ENCODE assay signal across 15 cellular contexts in genomic region chr14:99950191-99950590, GRCh38.
DNase-seq lines count a peak whose midpoint lies in the region; ATAC-seq, FAIRE-seq and TF ChIP-seq lines count a peak whose summit lies in the region.
"Had no signal": no experiment of that assay in that cellular context is flagged by ENCODE, and none has a peak within 500 bp of the region (broad histone marks: within the 10 kb centered on the region; RNA-seq: fewer than 3 reads in every experiment).

No MANE protein-coding gene starts in this region.

- peaks cover 2% of the 10 kb centered on the region for H3K27me3 Mint-ChIP-seq in type B pancreatic cell

- H3K36me3 ChIP-seq in GM12878 (ENCODE audit: control insufficient read depth in 2 of 2, insufficient read depth in 2 of 2, low read length in 1 of 2) (no peaks in the 10 kb centered on the region), HAP-1 (replicated peaks) (no peaks in the 10 kb centered on the region)
- H3K36me3 ChIP-seq: BLaER1 treated with 17β-estradiol and CSF1 and Interleukin-3, amounts not matched to agents 10 nM and 100 nM had no signal

- SMC1A ChIA-PET in GM12878 (lab: Charles Lee; ENCODE audit: uncharacterized antibody, unreplicated experiment): interaction anchor here (1.1 kb wide), 1 partner anchor 9 kb away, joined by 4 read pairs; no protein-coding TSS in a partner anchor

- no peak overlapping the region; the same call in 1 of the 2 replicates for H3K4me2 ChIP-seq in GM12878 (ENCODE audit: control insufficient read depth, insufficient read depth)

- H2AFZ ChIP-seq in GM12878 (ENCODE audit: control insufficient read depth, low read depth, low read length): no peak overlapping the region

- no TSS peak for BruUV-seq in GM12878 (replicated peaks; lab: Mats Ljungman, UMichigan)

- TF ChIP-seq CTCF in GM12878 (IDR thresholded peaks at IDR 0.05 in 2 of 3, conservative IDR thresholded peaks at IDR 0.05 in 1 of 3; ENCODE audit: control insufficient read depth in 2 of 3, extremely low read depth in 1 of 3, insufficient read depth in 1 of 3, low read depth in 3 of 3, low read length in 3 of 3) (no peak), type B pancreatic cell (conservative IDR thresholded peaks at IDR 0.05) (no peak)

- H3K27me3 ChIP-seq in GM12878 (replicated peaks in 1 of 2; ENCODE audit: control insufficient read depth in 2 of 2, insufficient read depth in 2 of 2, low read length in 1 of 2) (peaks cover 0 to 4% of the 10 kb centered on the region in 2 experiments; a peak in 2 of 4 replicates), HAP-1 (ENCODE audit: low read depth) (no peaks in the 10 kb centered on the region)

- H3K27ac ChIP-seq in GM12878 (ENCODE audit: control insufficient read depth, insufficient read depth): no peak overlapping the region
- H3K27ac ChIP-seq: BLaER1 treated with 17β-estradiol and CSF1 and Interleukin-3, amounts not matched to agents 10 nM and 100 nM; HL-60 had no signal

- intact Hi-C loops in GM12878 (cut with micrococcal nuclease; ENCODE audit: unreplicated experiment): no loop called here

- TF ChIP-seq EP300 in GM12878 (IDR thresholded peaks at IDR 0.05; ENCODE audit: borderline replicate concordance in 1 of 2, control insufficient read depth in 1 of 2, low read depth in 2 of 2, low read length in 2 of 2): no peak

- RAD21 ChIA-PET in GM12878 (lab: Charles Lee; ENCODE audit: unreplicated experiment): interaction anchor here (1.3 kb wide), 1 partner anchor 33 kb away, joined by 3 read pairs; no protein-coding TSS in a partner anchor

- H3K27ac Mint-ChIP-seq in type B pancreatic cell: peak overlapping the region; percentile 36
- H3K27ac Mint-ChIP-seq: CD4-positive, CD25-positive, alpha-beta regulatory T cell had no signal

- no peak for TF ChIP-seq RAD21 in GM12878 (IDR thresholded peaks at IDR 0.05; ENCODE audit: insufficient read depth, low read depth, low read length)

- no peaks in the 10 kb centered on the region for H3K79me2 ChIP-seq in GM12878 (ENCODE audit: control insufficient read depth, insufficient read depth, low read length)

- H3K36me3 Mint-ChIP-seq in type B pancreatic cell: no peaks in the 10 kb centered on the region
- H3K36me3 Mint-ChIP-seq: CD4-positive, CD25-positive, alpha-beta regulatory T cell had no signal

- no peak for FAIRE-seq in GM12878 (lab: Jason Lieb, UNC)
- FAIRE-seq: GM18507, H54 had no signal

- H3K4me1 ChIP-seq in GM12878 (ENCODE audit: control insufficient read depth, insufficient read depth, low read length) (peaks cover 8% of the 10 kb centered on the region), HAP-1 (no peaks in the 10 kb centered on the region; the same call in 1 of the 2 replicates)

- 9% methylated on average over 8 of the region's 8 CpGs for WGBS in GM12878 (ENCODE audit: insufficient coverage, insufficient replicate concordance, low lambda C conversion rate, missing lambda C conversion rate)

- H3K4me3 ChIP-seq in GM12878 (no peak overlapping the region), HAP-1 (no peak overlapping the region)
- H3K4me3 ChIP-seq: BLaER1 treated with 17β-estradiol and CSF1 and Interleukin-3, amounts not matched to agents 10 nM and 100 nM had no signal

- no peak overlapping the region for H3K4me3 Mint-ChIP-seq in type B pancreatic cell
- H3K4me3 Mint-ChIP-seq: CD4-positive, CD25-positive, alpha-beta regulatory T cell had no signal

- no peaks in the 10 kb centered on the region for H3K4me1 Mint-ChIP-seq in type B pancreatic cell (ENCODE audit: unreplicated experiment)

- POLR2A ChIA-PET in GM12878 (lab: Charles Lee): no interaction called here

- in situ Hi-C loops in GM12878 (cut with MboI) (no loop called here), HAP-1 (cut with MboI; ENCODE audit: low sequenced_read_pairs) (no loop called here)

- H3K9me3 ChIP-seq in GM12878 (replicated peaks; ENCODE audit: control insufficient read depth, insufficient read depth, low read length) (no peaks in the 10 kb centered on the region; the same call in 2 of the 3 replicates), HAP-1 (no peaks in the 10 kb centered on the region)
- H3K9me3 ChIP-seq: BLaER1 treated with 17β-estradiol and CSF1 and Interleukin-3, amounts not matched to agents 10 nM and 100 nM had no signal

- no peak for TF ChIP-seq POLR2A in GM12878 (IDR thresholded peaks at IDR 0.05; ENCODE audit: low read depth, low read length)

- H3K9me3 Mint-ChIP-seq in type B pancreatic cell: no peaks in the 10 kb centered on the region

- DNase-seq in EH (ENCODE audit: low read depth): peak; percentile 60
- no peak for DNase-seq in GM12878 (ENCODE audit: low read depth, low spot score)
- peak; percentile 81 for DNase-seq in myocyte (ENCODE audit: low read depth)
- DNase-seq in type B pancreatic cell (ENCODE audit: extremely low spot score, unreplicated experiment): no peak
- DNase-seq in HAP-1 (ENCODE audit: low spot score in 2 of 2): no peak
- no peak for DNase-seq in hippocampal formation (lab: John Stamatoyannopoulos, UW)
- DNase-seq: 8988T; CD4-positive, CD25-positive, alpha-beta regulatory T cell; DMS53; KBM-7 had no signal

- CTCF ChIA-PET in GM12878 (lab: Yijun Ruan, JAX): interaction anchor here (1.2 to 2.1 kb wide), 2 partner anchors 10 to 51 kb away, joined by 5 read pairs; no protein-coding TSS in a partner anchor

- ATAC-seq in GM12878: peak; percentile 24
- no peak for ATAC-seq in GM19328 (IDR thresholded peaks at IDR 0.05; ENCODE audit: unreplicated experiment)

- H4K20me1 ChIP-seq in GM12878 (ENCODE audit: control insufficient read depth, insufficient read depth): no peaks in the 10 kb centered on the region

- H3K9ac ChIP-seq in GM12878 (ENCODE audit: control insufficient read depth, insufficient read depth, low read length): no peak overlapping the region
- H3K9ac ChIP-seq: BLaER1 treated with 17β-estradiol and CSF1 and Interleukin-3, amounts not matched to agents 10 nM and 100 nM had no signal

TF ChIP-seq in GM12878, 131 proteins besides CTCF, POLR2A, EP300 and RAD21:
- TF ChIP-seq RAD51 (IDR thresholded peaks at IDR 0.05) (no peak), ATF3 (IDR thresholded peaks at IDR 0.05; ENCODE audit: borderline replicate concordance, extremely low read depth, low read depth, low read length) (no peak), FOXK2 (IDR thresholded peaks at IDR 0.05) (no peak), NFIC (IDR thresholded peaks at IDR 0.05; ENCODE audit: low read depth, low read length) (no peak), POLR2AphosphoS2 (IDR thresholded peaks at IDR 0.05; ENCODE audit: low read depth, low read length) (no peak), NFXL1 (IDR thresholded peaks at IDR 0.05; ENCODE audit: borderline replicate concordance) (no peak), ZZZ3 (IDR thresholded peaks at IDR 0.05; ENCODE audit: control insufficient read depth, insufficient read length, low read depth) (no peak), EGR1 (IDR thresholded peaks at IDR 0.05; ENCODE audit: borderline replicate concordance in 1 of 2, low read depth in 2 of 2, low read length in 2 of 2) (no peak)

Comparison
In these comparisons a context has a peak if more than half of its experiments do, and no peak if none do; other contexts are left out.
1. DNase-seq: peak in EH (single experiment) and myocyte (single experiment); none in GM12878 (single experiment), type B pancreatic cell (single experiment), HAP-1 (0 of 2) and hippocampal formation (0 of 2).